In the genomic region with DNA sequence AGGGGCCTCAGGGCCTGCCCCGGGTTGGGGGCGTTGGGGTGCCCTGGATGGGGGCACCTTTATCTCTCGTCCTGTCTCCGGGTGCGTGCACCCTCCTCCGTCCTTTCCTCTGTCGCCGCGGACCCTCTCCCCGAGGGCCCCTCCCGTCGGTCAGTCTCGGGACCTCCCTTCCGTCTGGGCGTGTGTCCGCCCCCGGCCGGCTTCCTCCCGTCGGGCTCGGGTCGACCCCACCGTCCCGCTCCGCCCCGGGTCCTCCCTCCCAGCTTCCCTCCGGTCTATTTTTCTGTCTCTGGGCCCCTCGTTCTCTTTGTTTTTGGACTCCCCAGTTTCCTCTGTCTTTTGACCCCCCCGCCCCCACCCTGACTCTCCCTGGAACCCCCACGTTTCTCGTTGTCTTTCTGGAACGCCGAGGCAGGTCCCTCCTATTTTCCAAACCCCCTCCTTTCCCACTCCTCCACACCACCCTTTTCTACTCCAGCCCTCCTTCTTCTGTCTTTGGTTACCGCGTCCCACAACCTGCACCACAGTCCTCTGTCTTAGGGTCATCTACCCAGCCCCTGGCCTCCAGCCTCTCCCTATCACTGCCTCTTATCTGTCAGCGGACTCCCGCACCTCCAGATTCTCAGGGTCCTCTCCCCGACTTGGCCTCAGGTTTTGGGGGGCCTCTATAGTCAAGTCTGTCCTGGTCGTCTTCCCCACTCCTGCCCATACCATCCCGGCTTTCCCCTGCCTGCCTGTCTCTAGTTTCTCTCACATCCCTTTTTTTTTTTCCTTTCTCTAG, we compare ENCODE assay signal across 8 cellular contexts. TPM values are rescaled to one million over a fixed set of nuclear protein-coding genes. Genes with fewer than 3 reads are reported as not detected.
DNase-seq lines count a peak whose midpoint lies in the region; ATAC-seq lines count a peak whose summit lies in the region.

No MANE protein-coding gene starts in this region.

- H3K4me1 ChIP-seq in SJSA1 (replicated peaks) (peaks cover 25% of the 10 kb centered on the region), endocrine pancreas (ENCODE audit: control insufficient read depth, insufficient read depth, low read length) (no peaks in the 10 kb centered on the region), muscle layer of duodenum (ENCODE audit: control insufficient read depth in 1 of 2, insufficient read depth in 2 of 2, low read length in 2 of 2) (peaks cover 29 to 57% of the 10 kb centered on the region in 2 donors)

- DNase-seq in activated naive CD4-positive, alpha-beta T cell treated with anti-CD3 and anti-CD28 coated beads for 36 hours: peak; percentile 44
- DNase-seq in activated naive CD4-positive, alpha-beta T cell treated with Interleukin-2 at 50 U/mL for 16 hours: no peak
- peak in 1 of 2 experiments; percentile 35 for DNase-seq in SJSA1 (ENCODE audit: low read depth in 1 of 2, low spot score in 2 of 2)
- no peak for DNase-seq in NCI-H2171 treated with DMSO at 0.1 percent for 48 hours (lab: John Stamatoyannopoulos, UW)

- ATAC-seq in GM18498 (IDR thresholded peaks at IDR 0.05; ENCODE audit: unreplicated experiment) (no peak), GM21381 (IDR thresholded peaks at IDR 0.05; ENCODE audit: unreplicated experiment) (no peak)

- CTCF ChIA-PET in activated naive CD4-positive, alpha-beta T cell treated with anti-CD3 and anti-CD28 coated beads for 36 hours (lab: Charles Lee): interaction anchor here (0.6 to 1.1 kb wide), 2 partner anchors 20 to 83 kb away, joined by 3 read pairs; a partner anchor contains a TSS

- no peaks in the 10 kb centered on the region for H3K9me3 ChIP-seq in SJSA1 (replicated peaks)
- no peaks in the 10 kb centered on the region for H3K9me3 ChIP-seq in endocrine pancreas (ENCODE audit: control insufficient read depth, low read length)
- H3K9me3 ChIP-seq in muscle layer of duodenum (ENCODE audit: control insufficient read depth in 1 of 2, low read length in 2 of 2): no peaks in the 10 kb centered on the region

- peaks cover 48% of the 10 kb centered on the region for H3K36me3 ChIP-seq in SJSA1
- H3K36me3 ChIP-seq in endocrine pancreas (ENCODE audit: control insufficient read depth, insufficient read depth, low read length): no peaks in the 10 kb centered on the region
- H3K36me3 ChIP-seq in muscle layer of duodenum (ENCODE audit: control insufficient read depth in 1 of 2, insufficient read depth in 2 of 2, low read length in 2 of 2): peaks cover 0 to 8% of the 10 kb centered on the region in 2 donors

- H3K27me3 ChIP-seq in SJSA1 (replicated peaks) (no peaks in the 10 kb centered on the region), endocrine pancreas (ENCODE audit: control insufficient read depth, insufficient read depth, low read length) (no peaks in the 10 kb centered on the region), muscle layer of duodenum (ENCODE audit: low read depth, low read length) (no peaks in the 10 kb centered on the region)

- peak overlapping the region; percentile 94 for H3K4me3 Mint-ChIP-seq in activated naive CD4-positive, alpha-beta T cell treated with anti-CD3 and anti-CD28 coated beads for 36 hours

- no peaks in the 10 kb centered on the region for H3K27me3 Mint-ChIP-seq in activated naive CD4-positive, alpha-beta T cell treated with anti-CD3 and anti-CD28 coated beads for 36 hours (ENCODE audit: low read depth)

- peaks cover 31% of the 10 kb centered on the region for H3K36me3 Mint-ChIP-seq in activated naive CD4-positive, alpha-beta T cell treated with anti-CD3 and anti-CD28 coated beads for 36 hours (ENCODE audit: low read depth)

- intact Hi-C loops in activated naive CD4-positive, alpha-beta T cell treated with anti-CD3 and anti-CD28 coated beads for 36 hours (cut with micrococcal nuclease): loop anchor here (2.0 to 5.0 kb wide), 3 partner anchors 185 to 452 kb away; a partner anchor contains a TSS

- peaks cover 63% of the 10 kb centered on the region for H3K4me1 Mint-ChIP-seq in activated naive CD4-positive, alpha-beta T cell treated with anti-CD3 and anti-CD28 coated beads for 36 hours (ENCODE audit: low read depth)

- peak overlapping the region; percentile 60 for H3K9ac ChIP-seq in endocrine pancreas (ENCODE audit: control insufficient read depth, insufficient read depth, low read length)

- H3K27ac ChIP-seq in SJSA1: peak overlapping the region; percentile 68
- H3K27ac ChIP-seq in muscle layer of duodenum (ENCODE audit: low read length): peak overlapping the region; percentile 45

- H3K27ac Mint-ChIP-seq in activated naive CD4-positive, alpha-beta T cell treated with anti-CD3 and anti-CD28 coated beads for 36 hours: peak overlapping the region; percentile 95

- no peaks in the 10 kb centered on the region for H3K9me3 Mint-ChIP-seq in activated naive CD4-positive, alpha-beta T cell treated with anti-CD3 and anti-CD28 coated beads for 36 hours

- H3K4me3 ChIP-seq in SJSA1: peak overlapping the region; percentile 85
- H3K4me3 ChIP-seq in endocrine pancreas (ENCODE audit: control insufficient read depth, insufficient read depth, low read length): peak overlapping the region; percentile 44
- H3K4me3 ChIP-seq in muscle layer of duodenum (ENCODE audit: low read depth in 1 of 2, low read length in 2 of 2): peak overlapping the region; percentile 76

RNA-seq across cellular contexts. Expression of a gene that starts 0.8 kb away (rescaled TPM):
- total RNA-seq in activated naive CD4-positive, alpha-beta T cell treated with anti-CD3 and anti-CD28 coated beads for 36 hours: 10 to 100 TPM; 80.0 to 83.7 TPM
- 71.0 and 82.8 TPM in 2 replicates for total RNA-seq in SJSA1 (2014; rRNA removed; shearing (Covaris generic))

RNA-seq across cellular contexts. Expression of a gene that starts 21.7 kb away (rescaled TPM):
- 10 to 100 TPM; 40.0 to 40.3 TPM for total RNA-seq in activated naive CD4-positive, alpha-beta T cell treated with anti-CD3 and anti-CD28 coated beads for 36 hours
- 21.4 and 28.5 TPM in 2 replicates for total RNA-seq in SJSA1 (2014; rRNA removed; shearing (Covaris generic))

RNA-seq across cellular contexts. Expression of a gene that starts 24.4 kb away (rescaled TPM):
- total RNA-seq in activated naive CD4-positive, alpha-beta T cell treated with anti-CD3 and anti-CD28 coated beads for 36 hours: not detected
- total RNA-seq in SJSA1 (2014; rRNA removed; shearing (Covaris generic)): not detected in 2 replicates

RNA-seq across cellular contexts. Expression of a gene that starts 48.7 kb away (rescaled TPM):
- 100 to 1,000 TPM; 264 to 312 TPM for total RNA-seq in activated naive CD4-positive, alpha-beta T cell treated with anti-CD3 and anti-CD28 coated beads for 36 hours
- 61.4 and 80.2 TPM in 2 replicates for total RNA-seq in SJSA1 (2014; rRNA removed; shearing (Covaris generic))

RNA-seq across cellular contexts. Expression of a gene that starts 49.5 kb away (rescaled TPM):
- 10 to 100 TPM; 23.0 to 25.0 TPM for total RNA-seq in activated naive CD4-positive, alpha-beta T cell treated with anti-CD3 and anti-CD28 coated beads for 36 hours
- total RNA-seq in SJSA1 (2014; rRNA removed; shearing (Covaris generic)): 0.25 and 0.39 TPM in 2 replicates
